ENCODE assay signal across 20 cellular contexts in genomic region chr18:79421275-79421857, GRCh38. TPM values are rescaled to one million over a fixed set of nuclear protein-coding genes. Genes with fewer than 3 reads are reported as not detected.
DNase-seq lines count a peak whose midpoint lies in the region; ATAC-seq, FAIRE-seq and TF ChIP-seq lines count a peak whose summit lies in the region.
"Had no signal": no experiment of that assay in that cellular context is flagged by ENCODE, and none has a peak within 500 bp of the region (broad histone marks: within the 10 kb centered on the region; RNA-seq: fewer than 3 reads in every experiment).

No MANE protein-coding gene starts in this region.

- SMC1A ChIA-PET in GM12878 (lab: Charles Lee; ENCODE audit: uncharacterized antibody, unreplicated experiment), result interaction anchor here (1.0 to 1.7 kb wide), 3 partner anchors 15 to 102 kb away, joined by 4 to 5 read pairs (median 4); no protein-coding TSS in a partner anchor

- intact Hi-C loops in GM12878 (cut with micrococcal nuclease; ENCODE audit: unreplicated experiment), result no loop called here
- intact Hi-C loops in spleen (cut with DNase I; ENCODE audit: low total_unique reads), result no loop called here
- intact Hi-C loops in A673 (cut with micrococcal nuclease; ENCODE audit: unreplicated experiment), result no loop called here

- H3K9ac ChIP-seq in BLaER1, result peak overlapping the region; percentile 43
- H3K9ac ChIP-seq in GM12878 (ENCODE audit: control insufficient read depth, insufficient read depth, low read length), result no peak overlapping the region
- H3K9ac ChIP-seq: SK-N-SH had no signal

- BruUV-seq in GM12878 (replicated peaks; lab: Mats Ljungman, UMichigan), result no TSS peak
- no TSS peak for BruUV-seq in A673 (replicated peaks; lab: Mats Ljungman, UMichigan)

- H3K27ac ChIP-seq in BLaER1 (peak overlapping the region; percentile 32; the same call in 1 of the 2 replicates), GM12878 (ENCODE audit: control insufficient read depth, insufficient read depth) (no peak overlapping the region), spleen (no peak overlapping the region), A673 (ENCODE audit: low read depth, low read length, poor library complexity, severe bottlenecking) (no peak overlapping the region)
- H3K27ac ChIP-seq: HL-60 had no signal

- no peak for TF ChIP-seq POLR2A in GM12878 (IDR thresholded peaks at IDR 0.05; ENCODE audit: low read depth, low read length)
- no peak for TF ChIP-seq POLR2A in spleen (IDR thresholded peaks at IDR 0.05)

- peaks cover 62% of the 10 kb centered on the region for H3K36me3 ChIP-seq in BLaER1
- peaks cover 0 to 11% of the 10 kb centered on the region in 2 experiments; a peak in 2 of 4 replicates for H3K36me3 ChIP-seq in GM12878 (ENCODE audit: control insufficient read depth in 2 of 2, insufficient read depth in 2 of 2, low read length in 1 of 2)
- peaks cover 0 to 78% (median 23%) of the 10 kb centered on the region in 6 donors for H3K36me3 ChIP-seq in spleen
- H3K36me3 ChIP-seq in A673 (ENCODE audit: insufficient read depth, low read length, poor library complexity, severe bottlenecking), result no peaks in the 10 kb centered on the region
- H3K36me3 ChIP-seq: BE2C had no signal

- H3K27me3 ChIP-seq in BLaER1 (no peaks in the 10 kb centered on the region), GM12878 (replicated peaks in 1 of 2; ENCODE audit: control insufficient read depth in 2 of 2, insufficient read depth in 2 of 2, low read length in 1 of 2) (no peaks in the 10 kb centered on the region), spleen (replicated peaks in 1 of 7) (no peaks in the 10 kb centered on the region), A673 (replicated peaks; ENCODE audit: insufficient read depth, low read depth, low read length, poor library complexity) (no peaks in the 10 kb centered on the region)
- H3K27me3 ChIP-seq: BE2C had no signal

- POLR2A ChIA-PET in GM12878 (lab: Charles Lee), result no interaction called here
- POLR2A ChIA-PET in A673 (lab: Charles Lee; ENCODE audit: low non-redundant PET), result no interaction called here

- no peaks in the 10 kb centered on the region for H3K79me2 ChIP-seq in GM12878 (ENCODE audit: control insufficient read depth, insufficient read depth, low read length)

- DNase-seq in GM12878 (ENCODE audit: low read depth, low spot score) (no peak), spleen (peak; percentile 67), A673 (ENCODE audit: low spot score) (no peak)
- DNase-seq: BE2C, DND-41, HFFc6, NCI-H1436, NCI-H2029, NCI-H2171, NCI-H446 treated with DMSO at 0.1 percent for 48 hours, Right ventricle myocardium superior, SK-N-SH, T-cell had no signal

- H3K4me2 ChIP-seq in BLaER1, result peak overlapping the region; percentile 78
- peak overlapping the region; percentile 35; the same call in 1 of the 2 replicates for H3K4me2 ChIP-seq in GM12878 (ENCODE audit: control insufficient read depth, insufficient read depth)
- H3K4me2 ChIP-seq: SK-N-SH had no signal

- in situ Hi-C loops in GM12878 (cut with MboI), result no loop called here

- H3K4me3 ChIP-seq in BLaER1, result no peak overlapping the region
- no peak overlapping the region; the same call in 1 of the 2 replicates for H3K4me3 ChIP-seq in GM12878
- no peak overlapping the region for H3K4me3 ChIP-seq in spleen
- no peak overlapping the region for H3K4me3 ChIP-seq in A673 (ENCODE audit: low read depth, low read length, poor library complexity, severe bottlenecking)

- H3K4me1 ChIP-seq in BLaER1 (peaks cover 94% of the 10 kb centered on the region), GM12878 (ENCODE audit: control insufficient read depth, insufficient read depth, low read length) (no peaks in the 10 kb centered on the region), spleen (peaks cover 5 to 66% (median 36%) of the 10 kb centered on the region in 6 donors), A673 (ENCODE audit: insufficient read depth, low read length, poor library complexity, severe bottlenecking) (peaks cover 7% of the 10 kb centered on the region)
- H3K4me1 ChIP-seq: BE2C had no signal

- no peaks in the 10 kb centered on the region for H3K9me3 ChIP-seq in BLaER1
- no peaks in the 10 kb centered on the region for H3K9me3 ChIP-seq in GM12878 (replicated peaks; ENCODE audit: control insufficient read depth, insufficient read depth, low read length)
- no peaks in the 10 kb centered on the region for H3K9me3 ChIP-seq in spleen
- H3K9me3 ChIP-seq in A673 (ENCODE audit: low read depth, low read length, poor library complexity, severe bottlenecking), result no peaks in the 10 kb centered on the region
- H3K9me3 ChIP-seq: BE2C, SK-N-SH had no signal

- H4K20me1 ChIP-seq in BLaER1 (peaks cover 94% of the 10 kb centered on the region), GM12878 (ENCODE audit: control insufficient read depth, insufficient read depth) (no peaks in the 10 kb centered on the region; the same call in none of the 2 replicates)

- 93% methylated on average over 26 of the region's 26 CpGs for WGBS in GM12878 (ENCODE audit: insufficient coverage, insufficient replicate concordance, low lambda C conversion rate, missing lambda C conversion rate)
- 88 to 96% (median 93%) methylated on average over 20 to 26 of the region's 26 CpGs for WGBS in spleen, 5 donors

- TF ChIP-seq CTCF in GM12878 (IDR thresholded peaks at IDR 0.05 in 2 of 3, conservative IDR thresholded peaks at IDR 0.05 in 1 of 3; ENCODE audit: control insufficient read depth in 2 of 3, extremely low read depth in 1 of 3, insufficient read depth in 1 of 3, low read depth in 3 of 3, low read length in 3 of 3) (no peak), spleen (IDR thresholded peaks at IDR 0.05 in 8 of 11, conservative IDR thresholded peaks at IDR 0.05 in 3 of 11) (no peak), A673 (conservative IDR thresholded peaks at IDR 0.05; ENCODE audit: low read depth, low read length) (no peak)

- RAD21 ChIA-PET in GM12878 (lab: Charles Lee; ENCODE audit: unreplicated experiment), result no interaction called here

- CTCF ChIA-PET in GM12878 (lab: Yijun Ruan, JAX), result interaction anchor here (1.1 kb wide), 1 partner anchor 16 kb away, joined by 3 read pairs; no protein-coding TSS in a partner anchor
- CTCF ChIA-PET in A673 (lab: Charles Lee), result no interaction called here

- FAIRE-seq in GM12878 (lab: Jason Lieb, UNC), result no peak
- FAIRE-seq: G401.6, HTR-8/SVneo had no signal

- TF ChIP-seq RAD21 in GM12878 (IDR thresholded peaks at IDR 0.05; ENCODE audit: insufficient read depth, low read depth, low read length), result no peak

- no peak overlapping the region for H2AFZ ChIP-seq in GM12878 (ENCODE audit: control insufficient read depth, low read depth, low read length)

- ATAC-seq in GM19035 (IDR thresholded peaks at IDR 0.05; ENCODE audit: unreplicated experiment) (peak; percentile 9), GM12878 (no peak), HG03025 (IDR thresholded peaks at IDR 0.05; ENCODE audit: low FRiP score, unreplicated experiment) (no peak), GM21360 (IDR thresholded peaks at IDR 0.05; ENCODE audit: unreplicated experiment) (no peak)
- ATAC-seq: T-cell had no signal

- TF ChIP-seq EP300 in GM12878 (IDR thresholded peaks at IDR 0.05; ENCODE audit: borderline replicate concordance in 1 of 2, control insufficient read depth in 1 of 2, low read depth in 2 of 2, low read length in 2 of 2), result no peak

TF ChIP-seq in GM12878, 131 proteins besides CTCF, POLR2A, EP300 and RAD21 (continues in another document):
- TF ChIP-seq CEBPB (IDR thresholded peaks at IDR 0.05; ENCODE audit: borderline replicate concordance in 1 of 2, low read depth in 2 of 2, low read length in 2 of 2) (no peak), TBL1XR1 (IDR thresholded peaks at IDR 0.05; ENCODE audit: low read depth, low read length) (no peak), HCFC1 (IDR thresholded peaks at IDR 0.05; ENCODE audit: low read length) (no peak), BCLAF1 (IDR thresholded peaks at IDR 0.05) (no peak), RFX5 (IDR thresholded peaks at IDR 0.05; ENCODE audit: low read depth, low read length) (no peak)

RNA-seq across cellular contexts. Expression of gene NFATC1, which starts 25.6 kb away (rescaled TPM):
- total RNA-seq in GM12878 (2013; cell fraction: nucleolus; rRNA removed), result 57.2 and 65.1 TPM in 2 replicates
- 6.4 and 6.7 TPM in 2 replicates for total RNA-seq in GM12878 (2014; rRNA removed)
- 2.4 and 3.6 TPM in 2 replicates for total RNA-seq in GM12878 (2014; rRNA removed; fragmentation: Illumina TruSeq; extraction: Trizol)
- 17.5 and 20.8 TPM in 2 replicates for total RNA-seq in GM12878 (2021)
- polyA plus RNA-seq in GM12878 (2011; ENCODE audit: low read depth), result 9.8 TPM
- 0.99 and 2.9 TPM in 2 replicates for polyA plus RNA-seq in GM12878 (2011; rRNA removed)
- polyA plus RNA-seq in GM12878 (2011; cell fraction: cytosol; rRNA removed), result 3.3 and 4.5 TPM in 2 replicates
- 10.7 and 13.4 TPM in 2 replicates for polyA plus RNA-seq in GM12878 (2011; cell fraction: nucleus; rRNA removed)
- 14.9 and 19.6 TPM in 2 replicates for polyA plus RNA-seq in GM12878 (2012)
- 3.1 and 4.7 TPM in 2 replicates for polyA plus RNA-seq in GM12878 (2014; fragmentation: Illumina TruSeq; extraction: Trizol)
- polyA plus RNA-seq in GM12878 (2014; fragmentation: Nextera tagmentation; extraction: Ambion mirVana), result 1 to 10 TPM in 1 of 2 experiments, under 1 TPM in 1; 0.84 to 2.6 TPM
- 8.4 and 9.9 TPM in 2 replicates for polyA plus RNA-seq in GM12878 (2014; rRNA removed)
- 1 to 10 TPM; 5.4 to 6.8 TPM for polyA plus RNA-seq in GM12878 (2016; fragmentation: Nextera tagmentation; extraction: Ambion mirVana)
- polyA minus RNA-seq in GM12878 (2011; rRNA and poly(A)+ RNA removed), result 3.4 and 7.4 TPM in 2 replicates
- 7.1 TPM in 2 replicates for polyA minus RNA-seq in GM12878 (2011; cell fraction: cytosol; rRNA and poly(A)+ RNA removed)
- 10.3 and 14.7 TPM in 2 replicates for polyA minus RNA-seq in GM12878 (2011; cell fraction: nucleus; rRNA and poly(A)+ RNA removed)
- 10 to 100 TPM; 38.6 to 64.9 (median 56.1) TPM for total RNA-seq in spleen
- 10 to 100 TPM; 20.7 to 36.4 (median 30.0) TPM for polyA plus RNA-seq in spleen
- 10.4 and 13.5 TPM in 2 replicates for total RNA-seq in A673 (2021)
